Comparison of ENCODE assay signal across 30 cellular contexts in genomic region chr11:76777325-76777724, GRCh38. TPM values are rescaled to one million over a fixed set of nuclear protein-coding genes. Genes with fewer than 3 reads are reported as not detected.
"Had no signal": no experiment of that assay in that cellular context is flagged by ENCODE, and none has a peak within 500 bp of the region (broad histone marks: within the 10 kb centered on the region; RNA-seq: fewer than 3 reads in every experiment).

No MANE protein-coding gene starts in this region.

- H3K9me3 ChIP-seq: colonic mucosa had no signal

- ATAC-seq: activated naive CD4-positive, alpha-beta T cell treated with anti-CD3 and anti-CD28 coated beads, Interleukin-2, amount 50 U/mL, for 72 hours; activated T-cell treated with anti-CD3 and anti-CD28 coated beads, Interleukin-2, amount 50 U/mL, for 72 hours; body of pancreas; esophagus mucosa; gastroesophageal sphincter; heart right ventricle; T-helper 17 cell; WTC11 had no signal

- H3K36me3 ChIP-seq: breast epithelium, cardiac muscle cell, colonic mucosa, gastroesophageal sphincter, heart right ventricle had no signal

- DNase-seq: activated CD4-positive, alpha-beta memory T cell treated with anti-CD3 and anti-CD28 coated beads, Interleukin-2, amount 10 ng/mL, durations not matched to agents 7 days and 5 days; activated CD4-positive, alpha-beta T cell treated with anti-CD3 and anti-CD28 coated beads for 1 hour; activated CD4-positive, alpha-beta T cell treated with anti-CD3 and anti-CD28 coated beads for 4 hours; activated CD4-positive, alpha-beta T cell treated with anti-CD3 and anti-CD28 coated beads, Interleukin-2, amount 10 ng/mL, durations not matched to agents 7 days and 5 days; activated CD4-positive, alpha-beta T cell treated with anti-CD3 and anti-CD28 coated beads, Interleukin-2, amount 50 U/mL, for 4 hours; activated CD8-positive, alpha-beta memory T cell treated with anti-CD3 and anti-CD28 coated beads, Interleukin-2, amount 50 U/mL, for 48 hours; activated gamma-delta T cell; activated naive CD4-positive, alpha-beta T cell; activated naive CD4-positive, alpha-beta T cell treated with anti-CD3 and anti-CD28 coated beads, Interleukin-2, amount 10 ng/mL, durations not matched to agents 7 days and 5 days; activated naive CD8-positive, alpha-beta T cell treated with anti-CD3 and anti-CD28 coated beads, Interleukin-2, amount 10 ng/mL, durations not matched to agents 7 days and 5 days; activated T-cell treated with anti-CD3 and anti-CD28 coated beads for 4 hours; activated T-cell treated with anti-CD3 and anti-CD28 coated beads, Interleukin-2, amount 50 U/mL, for 24 hours; activated T-cell treated with anti-CD3 and anti-CD28 coated beads, Interleukin-2, amount 50 U/mL, for 72 hours; amniotic stem cell; body of pancreas; central memory CD4-positive, alpha-beta T cell; cerebellar nuclear complex; colonic mucosa; effector CD8-positive, alpha-beta T cell; foreskin melanocyte; heart right ventricle; T-helper 1 cell; T-helper 17 cell; T1000 had no signal

- H3K27me3 ChIP-seq: body of pancreas, breast epithelium, cardiac muscle cell, colonic mucosa, gastroesophageal sphincter had no signal

- H3K27ac ChIP-seq: body of pancreas, breast epithelium, cardiac muscle cell, colonic mucosa, gastroesophageal sphincter, heart right ventricle had no signal

- H3K4me3 ChIP-seq: body of pancreas, breast epithelium, cardiac muscle cell, colonic mucosa, gastroesophageal sphincter, heart right ventricle had no signal

RNA-seq across cellular contexts. Expression of gene TSKU, which starts 5.8 kb away (rescaled TPM):
- total RNA-seq: T-helper 17 cell had no signal
